10 cellular contexts compared by ENCODE assay signal in the genomic region with DNA sequence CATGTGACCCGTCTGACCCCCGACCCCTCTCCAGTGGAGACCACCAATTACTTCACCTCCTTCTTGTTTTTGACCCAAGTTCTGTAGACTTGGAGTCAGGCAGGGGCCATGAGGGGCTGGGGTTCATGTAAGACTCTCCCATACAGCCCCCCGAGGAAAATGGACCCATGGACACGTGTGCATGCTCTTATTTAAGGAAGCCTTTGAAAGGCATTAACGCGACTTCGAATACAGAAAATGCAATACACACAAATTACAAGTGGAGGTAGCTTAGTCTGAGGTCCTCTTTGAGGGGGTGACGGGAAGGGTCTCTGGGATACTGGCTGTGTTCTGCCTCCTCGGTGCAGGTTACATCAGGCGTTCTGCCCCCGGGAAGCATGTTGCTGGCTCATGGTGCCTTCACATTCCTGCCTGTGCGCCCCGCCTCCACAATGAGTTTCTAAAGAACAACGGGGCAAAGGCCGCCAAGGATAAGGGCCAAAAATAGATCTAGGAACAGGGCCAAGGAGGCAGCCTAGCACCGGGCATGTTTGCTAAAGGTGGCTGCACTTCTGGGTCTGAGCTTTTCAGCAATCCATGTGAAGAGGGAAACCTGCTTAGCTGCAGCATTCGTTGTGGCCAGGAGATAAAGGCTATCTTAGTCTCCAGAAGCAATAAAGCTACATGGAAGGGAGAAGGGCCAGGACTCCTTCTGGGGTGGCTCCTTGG. TPM values are rescaled to one million over a fixed set of nuclear protein-coding genes. Genes with fewer than 3 reads are reported as not detected.
DNase-seq lines count a peak whose midpoint lies in the region; ATAC-seq, FAIRE-seq and TF ChIP-seq lines count a peak whose summit lies in the region.
"Had no signal": no experiment of that assay in that cellular context is flagged by ENCODE, and none has a peak within 500 bp of the region (broad histone marks: within the 10 kb centered on the region; RNA-seq: fewer than 3 reads in every experiment).

No MANE protein-coding gene starts in this region.

- H4K8ac ChIP-seq in H1 (ENCODE audit: extremely low read depth, insufficient read depth, low read length), result no peak overlapping the region

- H4K91ac ChIP-seq in H1 (replicated peaks; ENCODE audit: insufficient read length, low read length), result no peak overlapping the region

- H3K14ac ChIP-seq in H1 (ENCODE audit: insufficient read length), result no peak overlapping the region

- H4K20me1 ChIP-seq in H1 (replicated peaks in 1 of 2; ENCODE audit: control insufficient read depth in 1 of 2, insufficient read depth in 2 of 2, low read length in 2 of 2), result peaks cover 0 to 3% of the 10 kb centered on the region in 2 experiments

- 84% methylated on average over 16 of the region's 17 CpGs; no CpG with 5 or more reads in 1 of the 2 experiments for WGBS in H1 (ENCODE audit: extremely low coverage in 1 of 2, insufficient coverage in 1 of 2, insufficient read length in 1 of 2, insufficient replicate concordance in 2 of 2, low coverage in 1 of 2, low lambda C conversion rate in 2 of 2, missing lambda C conversion rate in 1 of 2), 2 experiments

- H3K9ac ChIP-seq in H1 (replicated peaks in 1 of 4; ENCODE audit: extremely low read depth in 1 of 4, low read depth in 3 of 4, low read length in 3 of 4), result no peak overlapping the region

- H3K9me3 Mint-ChIP-seq in type B pancreatic cell, result no peaks in the 10 kb centered on the region

- H3K27me3 ChIP-seq in H1 (replicated peaks in 1 of 4; ENCODE audit: control insufficient read depth in 3 of 4, extremely low read depth in 1 of 4, insufficient read depth in 3 of 4, low read length in 3 of 4) (no peaks in the 10 kb centered on the region; a peak in 1 of 7 replicates), lower lobe of right lung (ENCODE audit: low read depth) (no peaks in the 10 kb centered on the region)

- no peak overlapping the region for H2BK120ac ChIP-seq in H1 (replicated peaks; ENCODE audit: low read depth, low read length)

- H3K36me3 Mint-ChIP-seq in type B pancreatic cell, result peaks cover 7% of the 10 kb centered on the region

- TF ChIP-seq RAD21 in H1 (IDR thresholded peaks at IDR 0.05 in 1 of 2, conservative IDR thresholded peaks at IDR 0.05 in 1 of 2; ENCODE audit: low read depth in 2 of 2, low read length in 2 of 2), result no peak

- peaks cover 0 to 5% (median 0%) of the 10 kb centered on the region in 4 experiments; a peak in 1 of 7 replicates for H3K4me1 ChIP-seq in H1 (replicated peaks in 1 of 4; ENCODE audit: control insufficient read depth in 3 of 4, insufficient read depth in 4 of 4, low read length in 3 of 4)
- peaks cover 31% of the 10 kb centered on the region for H3K4me1 ChIP-seq in lower lobe of right lung

- no peaks in the 10 kb centered on the region for H3K27me3 Mint-ChIP-seq in type B pancreatic cell

- TF ChIP-seq POLR2A in H1 (IDR thresholded peaks at IDR 0.05; ENCODE audit: control extremely low read depth in 1 of 2, low read depth in 2 of 2, low read length in 2 of 2), result no peak

- H3K9me3 ChIP-seq in H1 (ENCODE audit: insufficient read depth in 2 of 2, low read depth in 1 of 2, low read length in 1 of 2), result no peaks in the 10 kb centered on the region
- H3K9me3 ChIP-seq in lower lobe of right lung, result no peaks in the 10 kb centered on the region

- no peak overlapping the region for H2AFZ ChIP-seq in H1 (ENCODE audit: low read length)

- H3K36me3 ChIP-seq in H1 (ENCODE audit: control insufficient read depth in 2 of 4, insufficient read depth in 4 of 4, low read length in 3 of 4) (peaks cover 5 to 35% (median 21%) of the 10 kb centered on the region in 4 experiments; a peak in 6 of 8 replicates), lower lobe of right lung (peaks cover 84% of the 10 kb centered on the region)

- CTCF ChIA-PET in H1 (lab: Charles Lee; ENCODE audit: partially characterized antibody), result interaction anchor here (1.0 to 3.8 kb wide), 5 partner anchors 12 to 285 kb away, joined by 3 to 20 read pairs (median 4); no protein-coding TSS in a partner anchor

- H3K4me1 Mint-ChIP-seq in type B pancreatic cell (ENCODE audit: unreplicated experiment), result peaks cover 11% of the 10 kb centered on the region

- H3K4me3 ChIP-seq in H1 (ENCODE audit: extremely low read depth in 1 of 4, insufficient read depth in 2 of 4, low read depth in 3 of 4, low read length in 4 of 4) (no peak overlapping the region), lower lobe of right lung (no peak overlapping the region)
- H3K4me3 ChIP-seq: GM12878 had no signal

- no peak for FAIRE-seq in H1 (lab: Jason Lieb, UNC)
- FAIRE-seq: colon, GM12878 had no signal

- H3K23ac ChIP-seq in H1 (ENCODE audit: insufficient read length), result no peak overlapping the region

- no peak overlapping the region for H3K4me3 Mint-ChIP-seq in type B pancreatic cell

- H4K5ac ChIP-seq in H1 (ENCODE audit: insufficient read length, low read depth, low read length), result no peak overlapping the region

- H3K27ac Mint-ChIP-seq in type B pancreatic cell, result peak overlapping the region; percentile 78

- intact Hi-C loops in lower lobe of right lung (cut with DNase I), result no loop called here

- H3K4me2 ChIP-seq in H1 (ENCODE audit: insufficient read depth in 1 of 2, low read depth in 2 of 2, low read length in 2 of 2), result no peak overlapping the region

- H2AK5ac ChIP-seq in H1 (ENCODE audit: low read depth, low read length), result no peak overlapping the region

- TF ChIP-seq EP300 in H1 (IDR thresholded peaks at IDR 0.05; ENCODE audit: borderline replicate concordance in 1 of 2, low read depth in 2 of 2, low read length in 2 of 2), result no peak

- no peak overlapping the region for H2BK12ac ChIP-seq in H1 (ENCODE audit: low read depth, low read length)

- DNase-seq in NCI-H774 (lab: John Stamatoyannopoulos, UW) (peak; percentile 42), H1 (ENCODE audit: low read depth in 1 of 2, low spot score in 2 of 2) (no peak), lower lobe of right lung (peak; percentile 86), type B pancreatic cell (ENCODE audit: extremely low spot score, unreplicated experiment) (no peak), kidney glomerular epithelial cell (lab: John Stamatoyannopoulos, UW) (no peak)
- DNase-seq in activated CD8-positive, alpha-beta memory T cell treated with anti-CD3 and anti-CD28 coated beads for 24 hours, result no peak
- DNase-seq: activated CD4-positive, alpha-beta T cell treated with anti-CD3 and anti-CD28 coated beads, Interleukin-2, amount 50 U/mL, for 4 hours had no signal

- H3K79me2 ChIP-seq in H1 (ENCODE audit: control insufficient read depth in 1 of 2, insufficient read depth in 2 of 2, low read length in 2 of 2), result no peaks in the 10 kb centered on the region

- H3K27ac ChIP-seq in H1 (ENCODE audit: low read depth, low read length), result no peak overlapping the region
- peak overlapping the region; percentile 64 for H3K27ac ChIP-seq in lower lobe of right lung

- no peak overlapping the region for H3K18ac ChIP-seq in H1 (ENCODE audit: extremely low read depth, low read length)

- 0 out of 2 replicates have a peak, but pooled peaks cover 2% of the 10 kb centered on the region for H3K23me2 ChIP-seq in H1 (ENCODE audit: low read depth, low read length)

- ATAC-seq in lower lobe of right lung (peak; percentile 86 to 91), HG03196 (IDR thresholded peaks at IDR 0.05; ENCODE audit: unreplicated experiment) (no peak)
- ATAC-seq: GM12878 had no signal

- H3K56ac ChIP-seq in H1 (replicated peaks; ENCODE audit: insufficient read length, low read depth, low read length), result no peak overlapping the region

- H2BK20ac ChIP-seq in H1 (ENCODE audit: low read length), result 0 out of 2 replicates have a peak overlapping the region, but pooled peaks have one; percentile 48

- no peak overlapping the region for H3K4ac ChIP-seq in H1 (replicated peaks; ENCODE audit: insufficient read length, low read depth, low read length)

- H2BK15ac ChIP-seq in H1 (ENCODE audit: low read length), result no peak overlapping the region

- POLR2A ChIA-PET in H1 (lab: Charles Lee; ENCODE audit: partially characterized antibody), result interaction anchor here (0.8 to 1.2 kb wide), 2 partner anchors 22 to 52 kb away, joined by 3 read pairs; no protein-coding TSS in a partner anchor

- TF ChIP-seq CTCF in H1 (IDR thresholded peaks at IDR 0.05; ENCODE audit: control extremely low read depth in 1 of 3, insufficient read depth in 1 of 3, low read depth in 1 of 3, low read length in 3 of 3), result no peak
- no peak for TF ChIP-seq CTCF in lower lobe of right lung (IDR thresholded peaks at IDR 0.05)
- TF ChIP-seq CTCF in type B pancreatic cell (conservative IDR thresholded peaks at IDR 0.05), result no peak

- peaks cover 2% of the 10 kb centered on the region; the same call in 1 of the 2 replicates for H3K79me1 ChIP-seq in H1 (ENCODE audit: low read depth, low read length)

- H2BK5ac ChIP-seq in H1 (ENCODE audit: low read depth, low read length), result no peak overlapping the region

TF ChIP-seq in H1, 55 proteins besides CTCF, POLR2A, EP300 and RAD21 (continues in another document):
- TF ChIP-seq EZH2 (IDR thresholded peaks at IDR 0.05; ENCODE audit: low read depth, low read length, severe bottlenecking) (no peak), CBX5 (IDR thresholded peaks at IDR 0.05; ENCODE audit: low read depth, low read length) (no peak), NRF1 (IDR thresholded peaks at IDR 0.05; ENCODE audit: low read depth, low read length) (no peak), TEAD4 (IDR thresholded peaks at IDR 0.05; ENCODE audit: low read depth, low read length) (no peak), RXRA (IDR thresholded peaks at IDR 0.05; ENCODE audit: insufficient read depth, low read depth, low read length) (no peak)
- TF ChIP-seq, protein P1, sequence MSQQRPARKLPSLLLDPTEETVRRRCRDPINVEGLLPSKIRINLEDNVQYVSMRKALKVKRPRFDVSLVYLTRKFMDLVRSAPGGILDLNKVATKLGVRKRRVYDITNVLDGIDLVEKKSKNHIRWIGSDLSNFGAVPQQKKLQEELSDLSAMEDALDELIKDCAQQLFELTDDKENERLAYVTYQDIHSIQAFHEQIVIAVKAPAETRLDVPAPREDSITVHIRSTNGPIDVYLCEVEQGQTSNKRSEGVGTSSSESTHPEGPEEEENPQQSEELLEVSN (IDR thresholded peaks at IDR 0.05), result no peak

RNA-seq across cellular contexts. Expression of gene RAB20, which starts 54.5 kb away (rescaled TPM):
- total RNA-seq in H1 (2021; fragmentation: NEBNext Ultra II Directional; extraction: Animal tissue kit (Norgen Biotek cat#: 25700)), result 24.7 and 27.9 TPM in 2 replicates
- 14.8 and 21.5 TPM in 2 replicates for polyA plus RNA-seq in H1 (2011; rRNA removed)
- 23.6 TPM for polyA plus RNA-seq in H1 (2011; cell fraction: cytosol; rRNA removed)
- 14.3 TPM for polyA plus RNA-seq in H1 (2011; cell fraction: nucleus; rRNA removed)
- polyA plus RNA-seq in H1 (2012, experiment 1 of 2), result 17.1 to 20.8 TPM (median 17.7 TPM) in 4 replicates
- polyA plus RNA-seq in H1 (2012, experiment 2 of 2), result 24.0 TPM
- polyA plus RNA-seq in H1 (2013, experiment 1 of 2), result 16.4 TPM
- polyA plus RNA-seq in H1 (2013, experiment 2 of 2), result 16.1 TPM
- polyA minus RNA-seq in H1 (2011; rRNA and poly(A)+ RNA removed), result 8.5 and 11.9 TPM in 2 replicates
- 11.2 TPM for polyA minus RNA-seq in H1 (2011; cell fraction: cytosol; rRNA and poly(A)+ RNA removed)
- 4.9 TPM for polyA minus RNA-seq in H1 (2011; cell fraction: nucleus; rRNA and poly(A)+ RNA removed)
- total RNA-seq in lower lobe of right lung (51.3 TPM), type B pancreatic cell (ENCODE audit: low replicate concordance) (6.4 and 9.1 TPM in 2 replicates)

Comparison
In these comparisons a context has a peak if more than half of its experiments do, and no peak if none do; other contexts are left out.
1. DNase-seq: peak in NCI-H774 (single experiment) and lower lobe of right lung (single experiment); none in H1 (0 of 2), type B pancreatic cell (single experiment), kidney glomerular epithelial cell (single experiment) and activated CD8-positive, alpha-beta memory T cell treated with anti-CD3 and anti-CD28 coated beads for 24 hours (single experiment).